ENCODE assay signal across 8 cellular contexts in the genomic region with DNA sequence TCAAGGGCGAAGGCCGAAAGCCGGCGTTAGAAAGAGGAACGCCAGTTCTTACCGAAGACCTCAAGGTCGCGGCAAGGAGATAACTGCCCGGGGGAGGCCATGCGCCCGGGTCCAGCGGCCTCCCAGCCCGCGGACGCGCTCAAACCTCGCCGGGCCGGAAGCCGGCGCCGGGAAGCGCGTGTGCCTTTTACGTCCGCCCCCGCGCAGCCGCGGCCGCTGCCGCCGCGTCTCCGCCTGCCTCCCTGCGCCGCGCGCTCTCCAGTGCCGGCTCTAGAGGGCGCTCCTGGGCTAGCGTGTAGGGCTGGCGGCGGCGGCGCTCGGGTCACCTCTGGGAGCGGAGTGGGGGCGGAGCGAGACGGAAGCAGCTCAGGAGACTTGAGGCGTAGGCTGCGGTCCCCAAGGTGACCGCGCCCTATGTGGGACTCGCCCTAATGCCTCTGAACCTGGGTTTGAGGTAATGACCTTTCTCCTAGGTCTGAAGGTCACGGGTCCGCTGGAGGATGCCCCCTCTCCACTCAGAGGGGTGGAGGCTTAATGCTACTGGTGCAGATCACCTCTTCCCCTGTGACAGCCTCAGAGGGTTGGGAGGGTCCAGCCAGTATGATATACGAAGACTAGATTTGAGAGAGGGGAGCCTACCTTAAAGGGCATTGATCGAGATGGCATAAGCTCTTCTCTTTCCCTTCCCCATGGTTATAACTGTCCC. TPM values are rescaled to one million over a fixed set of nuclear protein-coding genes. Genes with fewer than 3 reads are reported as not detected.
DNase-seq lines count a peak whose midpoint lies in the region; ATAC-seq lines count a peak whose summit lies in the region.

No MANE protein-coding gene starts in this region.

- no peaks in the 10 kb centered on the region for H3K27me3 ChIP-seq in BLaER1 treated with 17β-estradiol and CSF1 and Interleukin-3, amounts not matched to agents 10 nM and 100 nM

- H3K9me3 Mint-ChIP-seq in activated CD4-positive, alpha-beta memory T cell treated with anti-CD3 and anti-CD28 coated beads, Interleukin-2, amount 10 ng/mL, durations not matched to agents 7 days and 5 days = no peaks in the 10 kb centered on the region

- no peaks in the 10 kb centered on the region for H3K27me3 Mint-ChIP-seq in activated CD4-positive, alpha-beta memory T cell treated with anti-CD3 and anti-CD28 coated beads, Interleukin-2, amount 10 ng/mL, durations not matched to agents 7 days and 5 days

- DNase-seq in GM19240 (ENCODE audit: insufficient read length, low spot score) (peak; percentile 35), NCI-H526 treated with DMSO at 0.1 percent for 48 hours (lab: John Stamatoyannopoulos, UW) (peak; percentile 50), ecto neural progenitor cell (ENCODE audit: low spot score) (peak; percentile 87), medulla oblongata (ENCODE audit: extremely low spot score) (peak; percentile 80)
- peak; percentile 91 for DNase-seq in activated CD4-positive, alpha-beta memory T cell treated with anti-CD3 and anti-CD28 coated beads, Interleukin-2, amount 10 ng/mL, durations not matched to agents 7 days and 5 days
- DNase-seq in stimulated activated CD4-positive, alpha-beta T cell treated with anti-CD3 and anti-CD28 coated beads, TNF-alpha, amount 100 ng/mL, for 48 hours (ENCODE audit: low read depth in 3 of 3) = peak; percentile 78 to 79 (median 79)

- CTCF ChIA-PET in activated CD4-positive, alpha-beta memory T cell treated with anti-CD3 and anti-CD28 coated beads, Interleukin-2, amount 10 ng/mL, durations not matched to agents 7 days and 5 days (lab: Charles Lee) = interaction anchor here (0.6 to 7.2 kb wide), 12 partner anchors 9 to 322 kb away, joined by 3 to 53 read pairs (median 4); a partner anchor contains a TSS

- H3K36me3 ChIP-seq in BLaER1 treated with 17β-estradiol and CSF1 and Interleukin-3, amounts not matched to agents 10 nM and 100 nM = peaks cover 20 to 29% (median 25%) of the 10 kb centered on the region in 11 experiments; a peak in 21 of 22 replicates

- H3K4me3 Mint-ChIP-seq in activated CD4-positive, alpha-beta memory T cell treated with anti-CD3 and anti-CD28 coated beads, Interleukin-2, amount 10 ng/mL, durations not matched to agents 7 days and 5 days = peak overlapping the region; percentile 82

- peaks cover 16 to 25% (median 19%) of the 10 kb centered on the region in 11 experiments for H4K20me1 ChIP-seq in BLaER1 treated with 17β-estradiol and CSF1 and Interleukin-3, amounts not matched to agents 10 nM and 100 nM

- H3K4me1 Mint-ChIP-seq in activated CD4-positive, alpha-beta memory T cell treated with anti-CD3 and anti-CD28 coated beads, Interleukin-2, amount 10 ng/mL, durations not matched to agents 7 days and 5 days = peaks cover 22% of the 10 kb centered on the region

- peak overlapping the region; percentile 86 to 99 (median 95) for H3K9ac ChIP-seq in BLaER1 treated with 17β-estradiol and CSF1 and Interleukin-3, amounts not matched to agents 10 nM and 100 nM

- H3K4me1 ChIP-seq in BLaER1 treated with 17β-estradiol and CSF1 and Interleukin-3, amounts not matched to agents 10 nM and 100 nM = peaks cover 0 to 17% (median 14%) of the 10 kb centered on the region in 10 experiments; a peak in 15 of 20 replicates

- H3K4me2 ChIP-seq in BLaER1 treated with 17β-estradiol and CSF1 and Interleukin-3, amounts not matched to agents 10 nM and 100 nM = peak overlapping the region; percentile 69 to 84 (median 79)

- ATAC-seq in HG03442 (IDR thresholded peaks at IDR 0.05; ENCODE audit: unreplicated experiment) = peak; percentile 79

- H3K4me3 ChIP-seq in BLaER1 treated with 17β-estradiol and CSF1 and Interleukin-3, amounts not matched to agents 10 nM and 100 nM = peak overlapping the region; percentile 69 to 85 (median 80)

- H3K9me3 ChIP-seq in BLaER1 treated with 17β-estradiol and CSF1 and Interleukin-3, amounts not matched to agents 10 nM and 100 nM (replicated peaks in 1 of 11) = peaks cover 0 to 20% (median 12%) of the 10 kb centered on the region in 11 experiments; a peak in 15 of 22 replicates

- H3K36me3 Mint-ChIP-seq in activated CD4-positive, alpha-beta memory T cell treated with anti-CD3 and anti-CD28 coated beads, Interleukin-2, amount 10 ng/mL, durations not matched to agents 7 days and 5 days (ENCODE audit: low read depth) = peaks cover 26% of the 10 kb centered on the region

- H3K27ac Mint-ChIP-seq in activated CD4-positive, alpha-beta memory T cell treated with anti-CD3 and anti-CD28 coated beads, Interleukin-2, amount 10 ng/mL, durations not matched to agents 7 days and 5 days = peak overlapping the region; percentile 89

- POLR2A ChIA-PET in activated CD4-positive, alpha-beta memory T cell treated with anti-CD3 and anti-CD28 coated beads, Interleukin-2, amount 10 ng/mL, durations not matched to agents 7 days and 5 days (lab: Charles Lee) = interaction anchor here (0.6 to 6.1 kb wide), 15 partner anchors 9 to 1136 kb away, joined by 3 to 49 read pairs (median 4); a partner anchor contains a TSS

- H3K27ac ChIP-seq in BLaER1 treated with 17β-estradiol and CSF1 and Interleukin-3, amounts not matched to agents 10 nM and 100 nM = peak overlapping the region; percentile 85 to 99 (median 95)

RNA-seq across cellular contexts. Expression of a gene that starts 0.8 kb away (rescaled TPM):
- total RNA-seq in activated CD4-positive, alpha-beta memory T cell treated with anti-CD3 and anti-CD28 coated beads, Interleukin-2, amount 10 ng/mL, durations not matched to agents 7 days and 5 days = 100 to 1,000 TPM; 403 TPM

Comparison
In these comparisons a context has a peak if more than half of its experiments do, and no peak if none do; other contexts are left out.
1. Peak in every context shown above with its lines: DNase-seq, ATAC-seq, H3K4me3 ChIP-seq and H3K27ac ChIP-seq.
2. DNase-seq: peak in every context shown above with its lines; median percentile 91 in activated CD4-positive, alpha-beta memory T cell treated with anti-CD3 and anti-CD28 coated beads, Interleukin-2, amount 10 ng/mL, durations not matched to agents 7 days and 5 days; 87 in ecto neural progenitor cell; 80 in medulla oblongata; 79 in stimulated activated CD4-positive, alpha-beta T cell treated with anti-CD3 and anti-CD28 coated beads, TNF-alpha, amount 100 ng/mL, for 48 hours; 50 in NCI-H526 treated with DMSO at 0.1 percent for 48 hours; 35 in GM19240.